ENCODE assay signal across 15 cellular contexts in the genomic region with DNA sequence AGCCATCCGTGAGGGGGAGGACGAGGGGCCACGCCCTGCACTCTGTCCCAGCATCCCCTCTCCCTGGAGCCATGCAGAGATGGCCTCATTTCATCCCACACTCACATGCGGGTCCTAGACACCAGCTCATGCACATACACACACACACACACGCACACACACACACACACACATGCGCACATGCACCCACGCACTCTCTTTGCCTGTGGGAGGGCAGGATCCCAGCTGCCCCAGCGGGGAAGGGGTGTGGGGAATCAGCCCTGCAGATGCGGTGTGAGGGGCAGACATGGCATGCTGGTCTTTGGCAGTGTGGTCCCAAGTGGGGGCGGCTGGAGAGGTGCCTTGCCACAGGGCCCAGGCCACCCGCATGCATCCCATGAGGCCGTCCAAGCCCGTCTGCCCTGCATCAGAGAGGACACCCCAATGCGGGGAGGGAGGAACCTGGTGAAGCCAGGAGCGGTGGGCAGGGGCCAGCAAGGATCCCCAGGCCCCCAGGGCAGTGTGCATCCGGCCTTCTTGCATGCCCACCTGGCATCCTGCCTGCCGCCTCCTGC.
DNase-seq lines count a peak whose midpoint lies in the region; ATAC-seq, FAIRE-seq and TF ChIP-seq lines count a peak whose summit lies in the region.
"Had no signal": no experiment of that assay in that cellular context is flagged by ENCODE, and none has a peak within 500 bp of the region (broad histone marks: within the 10 kb centered on the region; RNA-seq: fewer than 3 reads in every experiment).

No MANE protein-coding gene starts in this region.

- TF ChIP-seq EP300 in SK-N-SH (IDR thresholded peaks at IDR 0.05; ENCODE audit: borderline replicate concordance in 1 of 2, low read depth in 1 of 2, low read length in 1 of 2) (no peak), GM12878 (IDR thresholded peaks at IDR 0.05; ENCODE audit: borderline replicate concordance in 1 of 2, control insufficient read depth in 1 of 2, low read depth in 2 of 2, low read length in 2 of 2) (no peak)

- no peak for TF ChIP-seq POLR2A in GM12878 (IDR thresholded peaks at IDR 0.05; ENCODE audit: low read depth, low read length)

- H3K9me3 Mint-ChIP-seq in stimulated activated memory B cell treated with anti-CD40 and anti-IgM and Interleukin-4, amounts not matched to agents 10 μg/mL and 1 μg/mL and 100 μg/mL, for 72 hours: no peaks in the 10 kb centered on the region
- no peaks in the 10 kb centered on the region for H3K9me3 Mint-ChIP-seq in activated CD8-positive, alpha-beta memory T cell treated with anti-CD3 and anti-CD28 coated beads, Interleukin-2, amount 10 ng/mL, durations not matched to agents 7 days and 5 days (ENCODE audit: low read depth)
- H3K9me3 Mint-ChIP-seq: HFFc6 had no signal

- peak overlapping the region; percentile 28 for H3K27ac Mint-ChIP-seq in stimulated activated memory B cell treated with anti-CD40 and anti-IgM and Interleukin-4, amounts not matched to agents 10 μg/mL and 1 μg/mL and 100 μg/mL, for 72 hours
- no peak overlapping the region for H3K27ac Mint-ChIP-seq in activated CD8-positive, alpha-beta memory T cell treated with anti-CD3 and anti-CD28 coated beads, Interleukin-2, amount 10 ng/mL, durations not matched to agents 7 days and 5 days

- TF ChIP-seq RAD21 in SK-N-SH (IDR thresholded peaks at IDR 0.05; ENCODE audit: low read length) (no peak), GM12878 (IDR thresholded peaks at IDR 0.05; ENCODE audit: insufficient read depth, low read depth, low read length) (no peak)

- H3K4me1 Mint-ChIP-seq in stimulated activated memory B cell treated with anti-CD40 and anti-IgM and Interleukin-4, amounts not matched to agents 10 μg/mL and 1 μg/mL and 100 μg/mL, for 72 hours: peaks cover 54% of the 10 kb centered on the region
- H3K4me1 Mint-ChIP-seq in activated CD8-positive, alpha-beta memory T cell treated with anti-CD3 and anti-CD28 coated beads, Interleukin-2, amount 10 ng/mL, durations not matched to agents 7 days and 5 days: peaks cover 4% of the 10 kb centered on the region

- BruUV-seq in GM12878 (replicated peaks; lab: Mats Ljungman, UMichigan): no TSS peak

- no peak overlapping the region for H3K14ac ChIP-seq in trophoblast cell (ENCODE audit: low read length)

- H3K36me3 ChIP-seq in SK-N-SH (replicated peaks in 1 of 2; ENCODE audit: control insufficient read depth in 1 of 2, insufficient read depth in 2 of 2, low read length in 1 of 2): no peaks in the 10 kb centered on the region
- no peaks in the 10 kb centered on the region for H3K36me3 ChIP-seq in GM12878 (ENCODE audit: control insufficient read depth in 2 of 2, insufficient read depth in 2 of 2, low read length in 1 of 2)
- H3K36me3 ChIP-seq in trophoblast cell (ENCODE audit: control insufficient read depth in 1 of 2, insufficient read depth in 2 of 2, low read length in 2 of 2): no peaks in the 10 kb centered on the region
- H3K36me3 ChIP-seq: thyroid gland had no signal

- intact Hi-C loops in GM12878 (cut with micrococcal nuclease; ENCODE audit: unreplicated experiment): loop anchor here (1.0 to 2.0 kb wide), 2 partner anchors 211 to 298 kb away; no protein-coding TSS in a partner anchor

- no peaks in the 10 kb centered on the region for H3K79me2 ChIP-seq in SK-N-SH (ENCODE audit: insufficient read depth)
- H3K79me2 ChIP-seq in GM12878 (ENCODE audit: control insufficient read depth, insufficient read depth, low read length): no peaks in the 10 kb centered on the region
- peaks cover 2% of the 10 kb centered on the region for H3K79me2 ChIP-seq in trophoblast cell (ENCODE audit: control insufficient read depth, insufficient read depth, low read length, poor library complexity)

- H4K12ac ChIP-seq in trophoblast cell (ENCODE audit: low read depth, low read length): no peak overlapping the region

- H4K91ac ChIP-seq in trophoblast cell (ENCODE audit: low read depth, low read length): no peak overlapping the region

- H3K9me2 ChIP-seq in SK-N-SH: no peaks in the 10 kb centered on the region

- no peak overlapping the region for H4K8ac ChIP-seq in trophoblast cell (ENCODE audit: low read depth, low read length)

- WGBS in SK-N-SH (ENCODE audit: low lambda C conversion rate): 49% methylated on average over 8 of the region's 17 CpGs
- WGBS in GM12878 (ENCODE audit: insufficient coverage, insufficient replicate concordance, low lambda C conversion rate, missing lambda C conversion rate): 29% methylated on average over 17 of the region's 17 CpGs
- no CpG with 5 or more reads among the region's 17 CpGs for WGBS in trophoblast cell (ENCODE audit: extremely low coverage, insufficient coverage, insufficient read length)

- ATAC-seq in SK-N-SH treated with all-trans-retinoic acid at 6 μM for 48 hours: peak; percentile 47
- ATAC-seq in HG03175 (IDR thresholded peaks at IDR 0.05; ENCODE audit: unreplicated experiment): peak; percentile 16
- ATAC-seq in GM12878: peak; percentile 54
- ATAC-seq in stimulated activated memory B cell treated with anti-CD40 and anti-IgM and Interleukin-4, amounts not matched to agents 10 μg/mL and 1 μg/mL and 100 μg/mL, for 72 hours: no peak
- ATAC-seq in activated CD8-positive, alpha-beta memory T cell treated with anti-CD3 and anti-CD28 coated beads, Interleukin-2, amount 10 ng/mL, durations not matched to agents 7 days and 5 days: no peak

- H2BK120ac ChIP-seq in trophoblast cell (ENCODE audit: insufficient read depth, low read length, poor library complexity): no peak overlapping the region

- H2BK5ac ChIP-seq in trophoblast cell (ENCODE audit: low read depth, low read length, poor library complexity): no peak overlapping the region

- H2BK12ac ChIP-seq in trophoblast cell (ENCODE audit: low read length): no peak overlapping the region

- SMC1A ChIA-PET in GM12878 (lab: Charles Lee; ENCODE audit: uncharacterized antibody, unreplicated experiment): interaction anchor here (1.0 to 1.6 kb wide), 4 partner anchors 211 to 297 kb away, joined by 3 to 7 read pairs (median 5); no protein-coding TSS in a partner anchor

- H3K79me1 ChIP-seq in trophoblast cell (ENCODE audit: low read length): peaks cover 4% of the 10 kb centered on the region

- H4K20me1 ChIP-seq in SK-N-SH (ENCODE audit: insufficient read depth) (no peaks in the 10 kb centered on the region), GM12878 (ENCODE audit: control insufficient read depth, insufficient read depth) (no peaks in the 10 kb centered on the region; the same call in 1 of the 2 replicates)

- H3K27ac ChIP-seq in SK-N-SH (ENCODE audit: low read depth in 2 of 2, low read length in 1 of 2) (no peak overlapping the region; a peak in 1 of 4 replicates), GM12878 (ENCODE audit: control insufficient read depth, insufficient read depth) (no peak overlapping the region), trophoblast cell (ENCODE audit: low read depth, low read length) (no peak overlapping the region)
- H3K27ac ChIP-seq: 22Rv1, coronary artery, HL-60, thyroid gland had no signal

- no peak overlapping the region for H3K4me3 Mint-ChIP-seq in stimulated activated memory B cell treated with anti-CD40 and anti-IgM and Interleukin-4, amounts not matched to agents 10 μg/mL and 1 μg/mL and 100 μg/mL, for 72 hours
- H3K4me3 Mint-ChIP-seq in activated CD8-positive, alpha-beta memory T cell treated with anti-CD3 and anti-CD28 coated beads, Interleukin-2, amount 10 ng/mL, durations not matched to agents 7 days and 5 days: no peak overlapping the region
- H3K4me3 Mint-ChIP-seq: HFFc6 had no signal

- in situ Hi-C loops in GM12878 (cut with MboI): loop anchor here (5.0 kb wide), 1 partner anchor 298 kb away; no protein-coding TSS in a partner anchor

- RAD21 ChIA-PET in GM12878 (lab: Charles Lee; ENCODE audit: unreplicated experiment): interaction anchor here (0.7 to 2.7 kb wide), 4 partner anchors 19 to 297 kb away, joined by 3 to 24 read pairs (median 16); partner anchors contain the start of gene FAM53B

- no peak for FAIRE-seq in GM12878 (lab: Jason Lieb, UNC)
- FAIRE-seq: small intestine, TTC549 had no signal

- H3K23ac ChIP-seq in trophoblast cell (ENCODE audit: low read length): no peak overlapping the region

- TF ChIP-seq CTCF in SK-N-SH (IDR thresholded peaks at IDR 0.05) (no peak), GM12878 (IDR thresholded peaks at IDR 0.05 in 2 of 3, conservative IDR thresholded peaks at IDR 0.05 in 1 of 3; ENCODE audit: control insufficient read depth in 2 of 3, extremely low read depth in 1 of 3, insufficient read depth in 1 of 3, low read depth in 3 of 3, low read length in 3 of 3) (no peak)

- H3K9me3 ChIP-seq in SK-N-SH (no peaks in the 10 kb centered on the region), GM12878 (replicated peaks; ENCODE audit: control insufficient read depth, insufficient read depth, low read length) (no peaks in the 10 kb centered on the region), trophoblast cell (ENCODE audit: insufficient read depth, low read depth, low read length) (peaks cover 2% of the 10 kb centered on the region)
- H3K9me3 ChIP-seq: thyroid gland had no signal

- H3K27me3 Mint-ChIP-seq in stimulated activated memory B cell treated with anti-CD40 and anti-IgM and Interleukin-4, amounts not matched to agents 10 μg/mL and 1 μg/mL and 100 μg/mL, for 72 hours: no peaks in the 10 kb centered on the region
- H3K27me3 Mint-ChIP-seq in activated CD8-positive, alpha-beta memory T cell treated with anti-CD3 and anti-CD28 coated beads, Interleukin-2, amount 10 ng/mL, durations not matched to agents 7 days and 5 days: no peaks in the 10 kb centered on the region

- H3K27me3 ChIP-seq in SK-N-SH (ENCODE audit: insufficient read depth) (no peaks in the 10 kb centered on the region), GM12878 (replicated peaks in 1 of 2; ENCODE audit: control insufficient read depth in 2 of 2, insufficient read depth in 2 of 2, low read length in 1 of 2) (no peaks in the 10 kb centered on the region), trophoblast cell (ENCODE audit: insufficient read depth, low read length) (no peaks in the 10 kb centered on the region)
- H3K27me3 ChIP-seq: thyroid gland had no signal

- H3K4me1 ChIP-seq in SK-N-SH (ENCODE audit: control insufficient read depth in 1 of 2, insufficient read depth in 2 of 2, low read depth in 1 of 2, low read length in 1 of 2): peaks cover 0 to 20% of the 10 kb centered on the region in 2 experiments; a peak in 1 of 4 replicates
- peaks cover 4% of the 10 kb centered on the region; the same call in 1 of the 2 replicates for H3K4me1 ChIP-seq in GM12878 (ENCODE audit: control insufficient read depth, insufficient read depth, low read length)
- peaks cover 6 to 13% of the 10 kb centered on the region in 2 experiments for H3K4me1 ChIP-seq in trophoblast cell (ENCODE audit: control insufficient read depth in 1 of 2, insufficient read depth in 2 of 2, low read length in 2 of 2)

- H3K36me3 Mint-ChIP-seq in stimulated activated memory B cell treated with anti-CD40 and anti-IgM and Interleukin-4, amounts not matched to agents 10 μg/mL and 1 μg/mL and 100 μg/mL, for 72 hours: no peaks in the 10 kb centered on the region
- H3K36me3 Mint-ChIP-seq in activated CD8-positive, alpha-beta memory T cell treated with anti-CD3 and anti-CD28 coated beads, Interleukin-2, amount 10 ng/mL, durations not matched to agents 7 days and 5 days: no peaks in the 10 kb centered on the region

- no peak overlapping the region for H3K18ac ChIP-seq in trophoblast cell (ENCODE audit: low read length)

- no peak overlapping the region for H3K9ac ChIP-seq in SK-N-SH
- no peak overlapping the region for H3K9ac ChIP-seq in GM12878 (ENCODE audit: control insufficient read depth, insufficient read depth, low read length)
- H3K9ac ChIP-seq in trophoblast cell (ENCODE audit: low read length): no peak overlapping the region

- H3K4me2 ChIP-seq in SK-N-SH (no peak overlapping the region), GM12878 (ENCODE audit: control insufficient read depth, insufficient read depth) (no peak overlapping the region), trophoblast cell (ENCODE audit: low read length) (no peak overlapping the region)

- no peak overlapping the region for H2AK5ac ChIP-seq in trophoblast cell (ENCODE audit: low read length)

- H3K4me3 ChIP-seq in SK-N-SH (ENCODE audit: low read depth in 2 of 2, low read length in 1 of 2): no peak overlapping the region; a peak in 1 of 4 replicates
- H3K4me3 ChIP-seq in GM12878: no peak overlapping the region
- H3K4me3 ChIP-seq in trophoblast cell (ENCODE audit: low read depth, low read length): no peak overlapping the region
- H3K4me3 ChIP-seq: coronary artery, thyroid gland had no signal

- H3K4ac ChIP-seq in trophoblast cell (ENCODE audit: low read depth, low read length): no peak overlapping the region

- DNase-seq in SK-N-SH: no peak
- DNase-seq in GM12878 (ENCODE audit: low read depth, low spot score): no peak
- no peak for DNase-seq in effector CD4-positive, alpha-beta T cell
- DNase-seq in trophoblast cell: no peak
- DNase-seq in activated CD8-positive, alpha-beta memory T cell treated with anti-CD3 and anti-CD28 coated beads, Interleukin-2, amount 10 ng/mL, durations not matched to agents 7 days and 5 days: no peak

- no peak overlapping the region for H2AFZ ChIP-seq in SK-N-SH (ENCODE audit: low read depth)
- H2AFZ ChIP-seq in GM12878 (ENCODE audit: control insufficient read depth, low read depth, low read length): no peak overlapping the region
- H2AFZ ChIP-seq in trophoblast cell (ENCODE audit: insufficient read depth, low read length, poor library complexity): no peak overlapping the region

- CTCF ChIA-PET in SK-N-SH (lab: Yijun Ruan, JAX): interaction anchor here (0.7 to 5.5 kb wide), 30 partner anchors 10 to 535 kb away, joined by 3 to 69 read pairs (median 4); partner anchors contain the start of gene FAM53B
- CTCF ChIA-PET in GM12878 (lab: Yijun Ruan, JAX): interaction anchor here (0.7 to 15.4 kb wide), 13 partner anchors 10 to 521 kb away, joined by 3 to 149 read pairs (median 4); partner anchors contain the start of gene FAM53B
- CTCF ChIA-PET in activated CD8-positive, alpha-beta memory T cell treated with anti-CD3 and anti-CD28 coated beads, Interleukin-2, amount 10 ng/mL, durations not matched to agents 7 days and 5 days (lab: Charles Lee): interaction anchor here (0.7 to 3.1 kb wide), 18 partner anchors 10 to 463 kb away, joined by 3 to 34 read pairs (median 4); partner anchors contain the start of gene FAM53B

- H3F3A ChIP-seq in SK-N-SH (replicated peaks; ENCODE audit: insufficient read depth): no peaks in the 10 kb centered on the region

- POLR2A ChIA-PET in SK-N-SH (lab: Yijun Ruan, JAX): no interaction called here
- POLR2A ChIA-PET in GM12878 (lab: Charles Lee): no interaction called here

Comparison
In these comparisons a context has a peak if more than half of its experiments do, and no peak if none do; other contexts are left out.
1. ATAC-seq: peak in SK-N-SH treated with all-trans-retinoic acid at 6 μM for 48 hours (single experiment), HG03175 (single experiment) and GM12878 (single experiment); none in stimulated activated memory B cell treated with anti-CD40 and anti-IgM and Interleukin-4, amounts not matched to agents 10 μg/mL and 1 μg/mL and 100 μg/mL, for 72 hours (single experiment) and activated CD8-positive, alpha-beta memory T cell treated with anti-CD3 and anti-CD28 coated beads, Interleukin-2, amount 10 ng/mL, durations not matched to agents 7 days and 5 days (single experiment).